2 cellular contexts compared by ENCODE assay signal in genomic region chr17:33858121-33858520, GRCh38.
TF ChIP-seq lines count a peak whose summit lies in the region.

No MANE protein-coding gene starts in this region.

TF ChIP-seq in GM23338, 12 proteins besides CTCF, POLR2A, EP300 and RAD21:
- TF ChIP-seq, protein P1, sequence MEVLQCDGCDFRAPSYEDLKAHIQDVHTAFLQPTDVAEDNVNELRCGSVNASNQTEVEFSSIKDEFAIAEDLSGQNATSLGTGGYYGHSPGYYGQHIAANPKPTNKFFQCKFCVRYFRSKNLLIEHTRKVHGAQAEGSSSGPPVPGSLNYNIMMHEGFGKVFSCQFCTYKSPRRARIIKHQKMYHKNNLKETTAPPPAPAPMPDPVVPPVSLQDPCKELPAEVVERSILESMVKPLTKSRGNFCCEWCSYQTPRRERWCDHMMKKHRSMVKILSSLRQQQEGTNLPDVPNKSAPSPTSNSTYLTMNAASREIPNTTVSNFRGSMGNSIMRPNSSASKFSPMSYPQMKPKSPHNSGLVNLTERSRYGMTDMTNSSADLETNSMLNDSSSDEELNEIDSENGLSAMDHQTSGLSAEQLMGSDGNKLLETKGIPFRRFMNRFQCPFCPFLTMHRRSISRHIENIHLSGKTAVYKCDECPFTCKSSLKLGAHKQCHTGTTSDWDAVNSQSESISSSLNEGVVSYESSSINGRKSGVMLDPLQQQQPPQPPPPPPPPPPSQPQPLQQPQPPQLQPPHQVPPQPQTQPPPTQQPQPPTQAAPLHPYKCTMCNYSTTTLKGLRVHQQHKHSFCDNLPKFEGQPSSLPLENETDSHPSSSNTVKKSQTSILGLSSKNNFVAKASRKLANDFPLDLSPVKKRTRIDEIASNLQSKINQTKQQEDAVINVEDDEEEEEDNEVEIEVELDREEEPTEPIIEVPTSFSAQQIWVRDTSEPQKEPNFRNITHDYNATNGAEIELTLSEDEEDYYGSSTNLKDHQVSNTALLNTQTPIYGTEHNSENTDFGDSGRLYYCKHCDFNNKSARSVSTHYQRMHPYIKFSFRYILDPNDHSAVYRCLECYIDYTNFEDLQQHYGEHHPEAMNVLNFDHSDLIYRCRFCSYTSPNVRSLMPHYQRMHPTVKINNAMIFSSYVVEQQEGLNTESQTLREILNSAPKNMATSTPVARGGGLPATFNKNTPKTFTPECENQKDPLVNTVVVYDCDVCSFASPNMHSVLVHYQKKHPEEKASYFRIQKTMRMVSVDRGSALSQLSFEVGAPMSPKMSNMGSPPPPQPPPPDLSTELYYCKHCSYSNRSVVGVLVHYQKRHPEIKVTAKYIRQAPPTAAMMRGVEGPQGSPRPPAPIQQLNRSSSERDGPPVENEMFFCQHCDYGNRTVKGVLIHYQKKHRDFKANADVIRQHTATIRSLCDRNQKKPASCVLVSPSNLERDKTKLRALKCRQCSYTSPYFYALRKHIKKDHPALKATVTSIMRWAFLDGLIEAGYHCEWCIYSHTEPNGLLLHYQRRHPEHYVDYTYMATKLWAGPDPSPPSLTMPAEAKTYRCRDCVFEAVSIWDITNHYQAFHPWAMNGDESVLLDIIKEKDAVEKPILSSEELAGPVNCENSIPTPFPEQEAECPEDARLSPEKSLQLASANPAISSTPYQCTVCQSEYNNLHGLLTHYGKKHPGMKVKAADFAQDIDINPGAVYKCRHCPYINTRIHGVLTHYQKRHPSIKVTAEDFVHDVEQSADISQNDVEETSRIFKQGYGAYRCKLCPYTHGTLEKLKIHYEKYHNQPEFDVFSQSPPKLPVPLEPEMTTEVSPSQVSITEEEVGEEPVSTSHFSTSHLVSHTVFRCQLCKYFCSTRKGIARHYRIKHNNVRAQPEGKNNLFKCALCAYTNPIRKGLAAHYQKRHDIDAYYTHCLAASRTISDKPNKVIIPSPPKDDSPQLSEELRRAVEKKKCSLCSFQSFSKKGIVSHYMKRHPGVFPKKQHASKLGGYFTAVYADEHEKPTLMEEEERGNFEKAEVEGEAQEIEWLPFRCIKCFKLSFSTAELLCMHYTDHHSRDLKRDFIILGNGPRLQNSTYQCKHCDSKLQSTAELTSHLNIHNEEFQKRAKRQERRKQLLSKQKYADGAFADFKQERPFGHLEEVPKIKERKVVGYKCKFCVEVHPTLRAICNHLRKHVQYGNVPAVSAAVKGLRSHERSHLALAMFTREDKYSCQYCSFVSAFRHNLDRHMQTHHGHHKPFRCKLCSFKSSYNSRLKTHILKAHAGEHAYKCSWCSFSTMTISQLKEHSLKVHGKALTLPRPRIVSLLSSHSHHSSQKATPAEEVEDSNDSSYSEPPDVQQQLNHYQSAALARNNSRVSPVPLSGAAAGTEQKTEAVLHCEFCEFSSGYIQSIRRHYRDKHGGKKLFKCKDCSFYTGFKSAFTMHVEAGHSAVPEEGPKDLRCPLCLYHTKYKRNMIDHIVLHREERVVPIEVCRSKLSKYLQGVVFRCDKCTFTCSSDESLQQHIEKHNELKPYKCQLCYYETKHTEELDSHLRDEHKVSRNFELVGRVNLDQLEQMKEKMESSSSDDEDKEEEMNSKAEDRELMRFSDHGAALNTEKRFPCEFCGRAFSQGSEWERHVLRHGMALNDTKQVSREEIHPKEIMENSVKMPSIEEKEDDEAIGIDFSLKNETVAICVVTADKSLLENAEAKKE (CRISPR knock-in tag; IDR thresholded peaks at IDR 0.05), result peak; percentile 29; the same call in 1 of the 2 replicates
- no peak for TF ChIP-seq JUNB (IDR thresholded peaks at IDR 0.05; ENCODE audit: unreplicated experiment)

TF ChIP-seq in WTC11, 78 proteins besides CTCF, POLR2A, EP300 and RAD21 (continued from another document):
- TF ChIP-seq HMGXB4 (CRISPR knock-in tag; IDR thresholded peaks at IDR 0.05) (no peak), ZBTB43 (CRISPR knock-in tag; IDR thresholded peaks at IDR 0.05) (no peak), TEAD4 (CRISPR knock-in tag; IDR thresholded peaks at IDR 0.05) (no peak), ZNF138 (CRISPR knock-in tag; conservative IDR thresholded peaks at IDR 0.05) (no peak)
- TF ChIP-seq, protein P2, sequence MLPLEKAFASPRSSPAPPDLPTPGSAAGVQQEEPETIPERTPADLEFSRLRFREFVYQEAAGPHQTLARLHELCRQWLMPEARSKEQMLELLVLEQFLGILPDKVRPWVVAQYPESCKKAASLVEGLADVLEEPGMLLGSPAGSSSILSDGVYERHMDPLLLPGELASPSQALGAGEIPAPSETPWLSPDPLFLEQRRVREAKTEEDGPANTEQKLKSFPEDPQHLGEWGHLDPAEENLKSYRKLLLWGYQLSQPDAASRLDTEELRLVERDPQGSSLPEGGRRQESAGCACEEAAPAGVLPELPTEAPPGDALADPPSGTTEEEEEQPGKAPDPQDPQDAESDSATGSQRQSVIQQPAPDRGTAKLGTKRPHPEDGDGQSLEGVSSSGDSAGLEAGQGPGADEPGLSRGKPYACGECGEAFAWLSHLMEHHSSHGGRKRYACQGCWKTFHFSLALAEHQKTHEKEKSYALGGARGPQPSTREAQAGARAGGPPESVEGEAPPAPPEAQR (CRISPR knock-in tag; IDR thresholded peaks at IDR 0.05), result no peak
- TF ChIP-seq, protein P3, sequence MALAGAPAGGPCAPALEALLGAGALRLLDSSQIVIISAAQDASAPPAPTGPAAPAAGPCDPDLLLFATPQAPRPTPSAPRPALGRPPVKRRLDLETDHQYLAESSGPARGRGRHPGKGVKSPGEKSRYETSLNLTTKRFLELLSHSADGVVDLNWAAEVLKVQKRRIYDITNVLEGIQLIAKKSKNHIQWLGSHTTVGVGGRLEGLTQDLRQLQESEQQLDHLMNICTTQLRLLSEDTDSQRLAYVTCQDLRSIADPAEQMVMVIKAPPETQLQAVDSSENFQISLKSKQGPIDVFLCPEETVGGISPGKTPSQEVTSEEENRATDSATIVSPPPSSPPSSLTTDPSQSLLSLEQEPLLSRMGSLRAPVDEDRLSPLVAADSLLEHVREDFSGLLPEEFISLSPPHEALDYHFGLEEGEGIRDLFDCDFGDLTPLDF (CRISPR knock-in tag; IDR thresholded peaks at IDR 0.05), result no peak
